8 cellular contexts compared by ENCODE assay signal in the genomic region with DNA sequence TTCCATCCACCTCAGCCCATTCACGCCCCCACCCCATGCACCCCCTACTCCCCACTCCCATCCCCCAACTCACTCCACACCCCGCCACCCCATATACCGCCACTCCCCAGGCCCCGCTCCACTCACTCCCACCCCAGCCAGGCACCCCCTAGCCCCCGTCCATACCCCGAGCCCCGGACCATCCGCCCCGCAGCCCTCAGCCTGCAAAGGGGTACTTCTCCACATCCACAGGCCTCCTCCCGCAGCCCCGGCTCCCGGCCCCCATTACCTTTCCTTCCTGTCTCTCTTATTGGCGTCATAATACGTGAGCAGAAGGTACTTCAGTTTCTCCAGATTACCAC. TPM values are rescaled to one million over a fixed set of nuclear protein-coding genes. Genes with fewer than 3 reads are reported as not detected.
A peak's percentile ranks its signal among the peaks of the same experiment; 100 is the strongest.
DNase-seq lines count a peak whose midpoint lies in the region; ATAC-seq and TF ChIP-seq lines count a peak whose summit lies in the region.
"Not testable (repeated sequence)": the region's sequence is repeated elsewhere in the genome, so short reads cannot be mapped to it uniquely, and the experiment has no call there.

No MANE protein-coding gene starts in this region.

- CTCF ChIA-PET in Caco-2 (lab: Charles Lee) = interaction anchor here (2.2 to 2.9 kb wide), 2 partner anchors 75 to 107 kb away, joined by 29 to 42 read pairs; a partner anchor contains a TSS

- H3K4me1 Mint-ChIP-seq in Caco-2 (ENCODE audit: low read depth, unreplicated experiment); T-helper 2 cell treated with Interferon-gamma antibody and Interleukin-4, amounts not matched to agents 5 μg/mL and 100 μg/mL, for 36 hours (ENCODE audit: low read depth): not testable (repeated sequence)

- peak overlapping the region; percentile 85 for H3K4me3 Mint-ChIP-seq in Caco-2 (ENCODE audit: unreplicated experiment)
- peak overlapping the region; percentile 99 for H3K4me3 Mint-ChIP-seq in T-helper 2 cell treated with Interferon-gamma antibody and Interleukin-4, amounts not matched to agents 5 μg/mL and 100 μg/mL, for 36 hours

- H2AFZ ChIP-seq in parathyroid adenoma = peak overlapping the region; percentile 97

- H3K79me2 ChIP-seq in parathyroid adenoma = not testable (repeated sequence)

- TF ChIP-seq CTCF in Caco-2 (IDR thresholded peaks at IDR 0.05; ENCODE audit: insufficient read depth in 1 of 2, low read depth in 1 of 2, low read length in 1 of 2, severe bottlenecking in 1 of 2, unreplicated experiment in 1 of 2); HL-60 (IDR thresholded peaks at IDR 0.05; ENCODE audit: insufficient read depth, low read length); astrocyte of the cerebellum (IDR thresholded peaks at IDR 0.05; ENCODE audit: low read depth, low read length, missing control alignments); esophagus squamous epithelium (IDR thresholded peaks at IDR 0.05); right lobe of liver (IDR thresholded peaks at IDR 0.05); parathyroid adenoma (IDR thresholded peaks at IDR 0.05); transverse colon (IDR thresholded peaks at IDR 0.05): not testable (repeated sequence)

- intact Hi-C loops in Caco-2 (cut with micrococcal nuclease; ENCODE audit: unreplicated experiment); esophagus squamous epithelium (cut with DNase I); right lobe of liver (cut with DNase I); transverse colon (cut with DNase I; ENCODE audit: low total_unique reads): not testable (repeated sequence)

- not testable (repeated sequence) for H3K4me1 ChIP-seq in Caco-2, esophagus squamous epithelium, right lobe of liver, parathyroid adenoma, transverse colon

- H3K4me3 ChIP-seq in Caco-2 (ENCODE audit: low read depth, low read length) (peak overlapping the region; percentile 70), HL-60 (replicated peaks; ENCODE audit: insufficient read depth, low read length) (peak overlapping the region; percentile 57), astrocyte of the cerebellum (ENCODE audit: low read depth, low read length) (peak overlapping the region; percentile 59), esophagus squamous epithelium (peak overlapping the region; percentile 32 to 70 (median 60)), right lobe of liver (peak overlapping the region; percentile 44 to 50 (median 46)), parathyroid adenoma (ENCODE audit: low read depth, low read length) (peak overlapping the region; percentile 57), transverse colon (peak overlapping the region; percentile 27 to 76 (median 48))

- not testable (repeated sequence) for H3K9me3 ChIP-seq in Caco-2; esophagus squamous epithelium; right lobe of liver; parathyroid adenoma (ENCODE audit: control insufficient read depth, low read length); transverse colon

- peak overlapping the region; percentile 74 for H3K4me2 ChIP-seq in parathyroid adenoma (ENCODE audit: low read length)

- ATAC-seq in right lobe of liver = not testable (repeated sequence)

- not testable (repeated sequence) for BruUV-seq in Caco-2 (replicated peaks; lab: Mats Ljungman, UMichigan)

- not testable (repeated sequence) for H3K9me3 Mint-ChIP-seq in Caco-2 (ENCODE audit: unreplicated experiment); T-helper 2 cell treated with Interferon-gamma antibody and Interleukin-4, amounts not matched to agents 5 μg/mL and 100 μg/mL, for 36 hours

- POLR2A ChIA-PET in Caco-2 (lab: Charles Lee) = interaction anchor here (1.0 kb wide), 1 partner anchor 57 kb away, joined by 4 read pairs; a partner anchor contains a TSS

- H3K9ac ChIP-seq in parathyroid adenoma = peak overlapping the region; percentile 72

- not testable (repeated sequence) for TF ChIP-seq POLR2A in esophagus squamous epithelium (IDR thresholded peaks at IDR 0.05); right lobe of liver (IDR thresholded peaks at IDR 0.05); transverse colon (IDR thresholded peaks at IDR 0.05)

- WGBS in esophagus squamous epithelium, 2 donors = 0% methylated on average over 1 of the region's 14 CpGs; no CpG with 5 or more reads in 1 of the 2 donors
- WGBS in right lobe of liver (ENCODE audit: insufficient coverage, low coverage, low lambda C conversion rate, missing lambda C conversion rate) = 4% methylated on average over 10 of the region's 14 CpGs
- WGBS in transverse colon (ENCODE audit: low coverage in 1 of 2), 2 donors = 0% methylated on average over 5 of the region's 14 CpGs; no CpG with 5 or more reads in 1 of the 2 donors

- peak overlapping the region; percentile 79 for H3K27ac Mint-ChIP-seq in Caco-2 (ENCODE audit: unreplicated experiment)
- H3K27ac Mint-ChIP-seq in T-helper 2 cell treated with Interferon-gamma antibody and Interleukin-4, amounts not matched to agents 5 μg/mL and 100 μg/mL, for 36 hours = peak overlapping the region; percentile 99

- not testable (repeated sequence) for H3K27me3 Mint-ChIP-seq in Caco-2 (ENCODE audit: insufficient read depth, unreplicated experiment); T-helper 2 cell treated with Interferon-gamma antibody and Interleukin-4, amounts not matched to agents 5 μg/mL and 100 μg/mL, for 36 hours (ENCODE audit: low read depth)

- H3K27me3 ChIP-seq in Caco-2 (replicated peaks; ENCODE audit: control insufficient read depth, insufficient read depth, low read length); HL-60 (ENCODE audit: insufficient read depth, poor library complexity, severe bottlenecking); esophagus squamous epithelium; right lobe of liver; parathyroid adenoma (ENCODE audit: control insufficient read depth, insufficient read depth, low read length); transverse colon: not testable (repeated sequence)

- not testable (repeated sequence) for DNase-seq in Caco-2; HL-60 (ENCODE audit: low read depth in 1 of 2, low spot score in 1 of 2); T-helper 2 cell treated with Interferon-gamma antibody and Interleukin-4, amounts not matched to agents 5 μg/mL and 100 μg/mL, for 36 hours (ENCODE audit: low spot score); astrocyte of the cerebellum (ENCODE audit: low read depth); esophagus squamous epithelium (lab: John Stamatoyannopoulos, UW); right lobe of liver; transverse colon

- H3K36me3 ChIP-seq in Caco-2 (ENCODE audit: control insufficient read depth, insufficient read depth, low read length); esophagus squamous epithelium; right lobe of liver; parathyroid adenoma (ENCODE audit: control insufficient read depth, insufficient read depth, low read length); transverse colon: not testable (repeated sequence)

- H3K36me3 Mint-ChIP-seq in Caco-2 (ENCODE audit: insufficient read depth, unreplicated experiment); T-helper 2 cell treated with Interferon-gamma antibody and Interleukin-4, amounts not matched to agents 5 μg/mL and 100 μg/mL, for 36 hours (ENCODE audit: low read depth): not testable (repeated sequence)

- in situ Hi-C loops in astrocyte of the cerebellum (cut with HindIII; ENCODE audit: low sequenced_read_pairs); transverse colon (cut with MboI; ENCODE audit: low pct_ligation_motif_present in 1 of 4, low pct_unique_long_range_greater_than_20kb in 1 of 4, low sequenced_read_pairs in 3 of 4): not testable (repeated sequence)

- TF ChIP-seq EP300 in transverse colon (IDR thresholded peaks at IDR 0.05; ENCODE audit: low read depth) = not testable (repeated sequence)

- peak overlapping the region; percentile 83 for H3K27ac ChIP-seq in HL-60 (replicated peaks)
- peak overlapping the region; percentile 73 to 94 (median 92) for H3K27ac ChIP-seq in esophagus squamous epithelium
- H3K27ac ChIP-seq in right lobe of liver = peak overlapping the region in 1 of 3 donors; percentile 51
- peak overlapping the region; percentile 80 for H3K27ac ChIP-seq in parathyroid adenoma
- H3K27ac ChIP-seq in transverse colon = peak overlapping the region; percentile 87 to 99 (median 96)

RNA-seq across cellular contexts. Expression of a gene that starts 0.5 kb away (rescaled TPM):
- 25.0 and 26.7 TPM in 2 replicates for total RNA-seq in Caco-2 (2022)
- 10 to 100 TPM in 2 of 4 donors, 1 to 10 TPM in 2; 6.3 to 29.6 (median 9.2) TPM for total RNA-seq in esophagus squamous epithelium
- 1 to 10 TPM; 2.0 to 6.9 (median 3.6) TPM for total RNA-seq in right lobe of liver
- total RNA-seq in transverse colon = 10 to 100 TPM; 26.6 to 98.7 (median 87.2) TPM

RNA-seq across cellular contexts. Expression of a gene that starts 56.6 kb away (rescaled TPM):
- total RNA-seq in Caco-2 (2022) (313 TPM in 2 replicates), esophagus squamous epithelium (100 to 1,000 TPM; 350 to 487 (median 415) TPM), right lobe of liver (100 to 1,000 TPM; 153 to 318 (median 197) TPM), transverse colon (100 to 1,000 TPM; 464 to 811 (median 612) TPM)
